ENCODE assay signal across 13 cellular contexts in genomic region chr9:19185191-19185590, GRCh38. TPM values are rescaled to one million over a fixed set of nuclear protein-coding genes. Genes with fewer than 3 reads are reported as not detected.
A peak's percentile ranks its signal among the peaks of the same experiment; 100 is the strongest.
DNase-seq lines count a peak whose midpoint lies in the region; ATAC-seq and TF ChIP-seq lines count a peak whose summit lies in the region.
"Had no signal": no experiment of that assay in that cellular context is flagged by ENCODE, and none has a peak within 500 bp of the region (broad histone marks: within the 10 kb centered on the region; RNA-seq: fewer than 3 reads in every experiment).

No MANE protein-coding gene starts in this region.

- no peaks in the 10 kb centered on the region for H3K9me3 Mint-ChIP-seq in activated CD8-positive, alpha-beta memory T cell treated with anti-CD3 and anti-CD28 coated beads, Interleukin-2, amount 10 ng/mL, durations not matched to agents 7 days and 5 days (ENCODE audit: low read depth)
- H3K9me3 Mint-ChIP-seq: activated B cell treated with CpG ODN at 0.5 μM for 24 hours, naive B cell had no signal

- H3K27me3 Mint-ChIP-seq in activated CD8-positive, alpha-beta memory T cell treated with anti-CD3 and anti-CD28 coated beads, Interleukin-2, amount 10 ng/mL, durations not matched to agents 7 days and 5 days, result no peaks in the 10 kb centered on the region
- H3K27me3 Mint-ChIP-seq: activated B cell treated with CpG ODN at 0.5 μM for 24 hours, naive B cell had no signal

- H3K4me1 ChIP-seq in mammary epithelial cell (ENCODE audit: insufficient read depth, low read length), result peaks cover 12% of the 10 kb centered on the region
- peaks cover 62% of the 10 kb centered on the region for H3K4me1 ChIP-seq in mucosa of stomach (ENCODE audit: control insufficient read depth, insufficient read depth, low read length)
- peaks cover 0 to 24% (median 18%) of the 10 kb centered on the region in 4 donors for H3K4me1 ChIP-seq in tibial artery

- TF ChIP-seq CTCF in mammary epithelial cell (conservative IDR thresholded peaks at IDR 0.05 in 1 of 2, IDR thresholded peaks at IDR 0.05 in 1 of 2; ENCODE audit: extremely low read depth in 1 of 2, insufficient read depth in 1 of 2, low read depth in 1 of 2, low read length in 2 of 2) (no peak), tibial artery (IDR thresholded peaks at IDR 0.05) (no peak), WERI-Rb-1 (IDR thresholded peaks at IDR 0.05; ENCODE audit: low read depth, low read length) (no peak)

- H3K4me3 ChIP-seq in mammary epithelial cell (replicated peaks in 1 of 3; ENCODE audit: insufficient read depth in 1 of 3, low read depth in 2 of 3, low read length in 3 of 3), result no peak overlapping the region
- no peak overlapping the region for H3K4me3 ChIP-seq in mucosa of stomach (ENCODE audit: low read length)
- H3K4me3 ChIP-seq in tibial artery, result no peak overlapping the region
- H3K4me3 ChIP-seq in WERI-Rb-1 (ENCODE audit: low read depth, low read length), result no peak overlapping the region

- intact Hi-C loops in mammary epithelial cell (cut with micrococcal nuclease), result loop anchor here (2.0 kb wide), 2 partner anchors 46 to 272 kb away; partner anchors contain the start of gene DENND4C
- intact Hi-C loops in tibial artery (cut with DNase I; ENCODE audit: low total_unique reads), result no loop called here

- H3K27me3 ChIP-seq in mammary epithelial cell (ENCODE audit: insufficient read depth, low read length) (no peaks in the 10 kb centered on the region), mucosa of stomach (ENCODE audit: control insufficient read depth, insufficient read depth, low read length) (no peaks in the 10 kb centered on the region), tibial artery (no peaks in the 10 kb centered on the region), WERI-Rb-1 (ENCODE audit: insufficient read depth, low read depth, severe bottlenecking) (no peaks in the 10 kb centered on the region)

- no peak overlapping the region for H2AFZ ChIP-seq in mammary epithelial cell (ENCODE audit: low read depth, low read length)

- ATAC-seq in activated CD8-positive, alpha-beta memory T cell treated with anti-CD3 and anti-CD28 coated beads, Interleukin-2, amount 10 ng/mL, durations not matched to agents 7 days and 5 days, result no peak
- ATAC-seq in GM18907 (IDR thresholded peaks at IDR 0.05; ENCODE audit: unreplicated experiment), result no peak

- H3K36me3 ChIP-seq in mammary epithelial cell (ENCODE audit: insufficient read depth, low read length) (no peaks in the 10 kb centered on the region), mucosa of stomach (ENCODE audit: control insufficient read depth, insufficient read depth, low read length) (no peaks in the 10 kb centered on the region), tibial artery (no peaks in the 10 kb centered on the region), WERI-Rb-1 (no peaks in the 10 kb centered on the region)

- no peak for DNase-seq in activated CD8-positive, alpha-beta memory T cell treated with anti-CD3 and anti-CD28 coated beads, Interleukin-2, amount 10 ng/mL, durations not matched to agents 7 days and 5 days
- DNase-seq in activated CD8-positive, alpha-beta memory T cell treated with anti-CD3 and anti-CD28 coated beads, Interleukin-2, amount 50 U/mL, for 4 hours, result no peak
- DNase-seq in mammary epithelial cell (no peak), tibial artery (no peak), CD1c-positive myeloid dendritic cell (ENCODE audit: extremely low spot score) (no peak), WERI-Rb-1 (no peak)
- DNase-seq: activated B cell treated with CpG ODN at 0.5 μM for 24 hours, activated T-cell treated with anti-CD3 and anti-CD28 coated beads for 4 hours, cortex of kidney, naive B cell, NCI-H2171 had no signal

- no peaks in the 10 kb centered on the region for H3K9me3 ChIP-seq in mammary epithelial cell (replicated peaks; ENCODE audit: insufficient read depth, low read length)
- H3K9me3 ChIP-seq in mucosa of stomach (ENCODE audit: control insufficient read depth, low read length), result no peaks in the 10 kb centered on the region
- H3K9me3 ChIP-seq in tibial artery, result no peaks in the 10 kb centered on the region
- H3K9me3 ChIP-seq in WERI-Rb-1 (ENCODE audit: severe bottlenecking), result no peaks in the 10 kb centered on the region

- WGBS in mammary epithelial cell (ENCODE audit: low coverage, missing lambda C conversion rate), result 100% methylated on average over 1 of the region's 1 CpG

- peak overlapping the region; percentile 28 for H3K27ac Mint-ChIP-seq in activated CD8-positive, alpha-beta memory T cell treated with anti-CD3 and anti-CD28 coated beads, Interleukin-2, amount 10 ng/mL, durations not matched to agents 7 days and 5 days

- dilution Hi-C loops in mammary epithelial cell (cut with HindIII; ENCODE audit: low sequenced_read_pairs), result loop anchor here (5.0 kb wide), 1 partner anchor 47 kb away; the partner anchor contains the start of gene DENND4C

- H3K27ac ChIP-seq in mammary epithelial cell (ENCODE audit: insufficient read depth, low read depth, low read length) (peak overlapping the region; percentile 94), tibial artery (peak overlapping the region; percentile 88 to 94), WERI-Rb-1 (no peak overlapping the region)

- CTCF ChIA-PET in activated CD8-positive, alpha-beta memory T cell treated with anti-CD3 and anti-CD28 coated beads, Interleukin-2, amount 10 ng/mL, durations not matched to agents 7 days and 5 days (lab: Charles Lee), result interaction anchor here (1.2 to 3.9 kb wide), 5 partner anchors 11 to 272 kb away, joined by 3 to 33 read pairs (median 6); no protein-coding TSS in a partner anchor
- CTCF ChIA-PET in mammary epithelial cell (lab: Charles Lee; ENCODE audit: low non-redundant PET), result no interaction called here

- H3K9ac ChIP-seq in mammary epithelial cell (ENCODE audit: insufficient read depth, low read length) (no peak overlapping the region), mucosa of stomach (ENCODE audit: low read length) (peak overlapping the region; percentile 67)

- H3K36me3 Mint-ChIP-seq in activated CD8-positive, alpha-beta memory T cell treated with anti-CD3 and anti-CD28 coated beads, Interleukin-2, amount 10 ng/mL, durations not matched to agents 7 days and 5 days, result no peaks in the 10 kb centered on the region
- H3K36me3 Mint-ChIP-seq: naive B cell had no signal

- H3K4me1 Mint-ChIP-seq in activated CD8-positive, alpha-beta memory T cell treated with anti-CD3 and anti-CD28 coated beads, Interleukin-2, amount 10 ng/mL, durations not matched to agents 7 days and 5 days, result peaks cover 27% of the 10 kb centered on the region

- in situ Hi-C loops in mammary epithelial cell (cut with MboI; ENCODE audit: low sequenced_read_pairs in 2 of 2), result no loop called here

- no peaks in the 10 kb centered on the region for H4K20me1 ChIP-seq in mammary epithelial cell (ENCODE audit: insufficient read depth, low read length)

- BruUV-seq in mammary epithelial cell (replicated peaks; lab: Mats Ljungman, UMichigan), result no TSS peak

- H3K79me2 ChIP-seq in mammary epithelial cell (ENCODE audit: insufficient read depth, low read length), result no peaks in the 10 kb centered on the region

- H3K4me2 ChIP-seq in mammary epithelial cell (ENCODE audit: insufficient read depth, low read depth, low read length), result peak overlapping the region; percentile 65

- H3K4me3 Mint-ChIP-seq in activated CD8-positive, alpha-beta memory T cell treated with anti-CD3 and anti-CD28 coated beads, Interleukin-2, amount 10 ng/mL, durations not matched to agents 7 days and 5 days, result no peak overlapping the region
- H3K4me3 Mint-ChIP-seq: naive B cell had no signal

RNA-seq across cellular contexts. Expression of gene DENND4C, which starts 45.3 kb away (rescaled TPM):
- 10 to 100 TPM; 28.8 to 38.6 TPM for total RNA-seq in activated CD8-positive, alpha-beta memory T cell treated with anti-CD3 and anti-CD28 coated beads, Interleukin-2, amount 10 ng/mL, durations not matched to agents 7 days and 5 days
- 10 to 100 TPM; 28.5 to 65.0 TPM for total RNA-seq in mammary epithelial cell
- 11.9 TPM for polyA plus RNA-seq in mammary epithelial cell
- 25.2 TPM for polyA minus RNA-seq in mammary epithelial cell

RNA-seq across cellular contexts. Expression of gene PLIN2, which starts 57.9 kb away (rescaled TPM):
- total RNA-seq in activated CD8-positive, alpha-beta memory T cell treated with anti-CD3 and anti-CD28 coated beads, Interleukin-2, amount 10 ng/mL, durations not matched to agents 7 days and 5 days, result 10 to 100 TPM; 48.3 to 53.2 TPM
- total RNA-seq in mammary epithelial cell, result 10 to 100 TPM in 1 of 2 donors, under 1 TPM in 1; 0.59 to 63.8 TPM
- polyA plus RNA-seq in mammary epithelial cell, result 1.6 TPM
- polyA minus RNA-seq in mammary epithelial cell, result not detected
